In genomic region chr6:85392379-85392778, GRCh38 we compare ENCODE assay signal across 28 cellular contexts.
"Had no signal": no experiment of that assay in that cellular context is flagged by ENCODE, and none has a peak within 500 bp of the region (broad histone marks: within the 10 kb centered on the region; RNA-seq: fewer than 3 reads in every experiment).

No MANE protein-coding gene starts in this region.

- H3K4me1 Mint-ChIP-seq: nephron had no signal

- H3K4me3 Mint-ChIP-seq: naive thymus-derived CD8-positive, alpha-beta T cell; nephron; neural crest cell; stimulated activated effector memory CD8-positive, alpha-beta T cell treated with anti-CD3 and anti-CD28 coated beads, Interleukin-12 subunit alpha, Interleukin-12 subunit beta, amount 100 ng/mL, for 72 hours; stimulated activated naive CD8-positive, alpha-beta T cell treated with anti-CD3 and anti-CD28 coated beads, Interleukin-15, Interleukin-2, amounts not matched to agents 100 ng/mL and 50 ng/mL, for 24 hours had no signal

- H3K27me3 ChIP-seq: left lung, ovary, right atrium auricular region, suprapubic skin, tibial artery, upper lobe of right lung had no signal

- FAIRE-seq: islet of Langerhans, kidney, urothelium cell line had no signal

- H3K9me3 Mint-ChIP-seq: naive thymus-derived CD8-positive, alpha-beta T cell; stimulated activated effector memory CD8-positive, alpha-beta T cell treated with anti-CD3 and anti-CD28 coated beads, Interleukin-12 subunit alpha, Interleukin-12 subunit beta, amount 100 ng/mL, for 72 hours; stimulated activated naive CD8-positive, alpha-beta T cell treated with anti-CD3 and anti-CD28 coated beads, Interleukin-15, Interleukin-2, amounts not matched to agents 100 ng/mL and 50 ng/mL, for 24 hours had no signal

- H3K4me1 ChIP-seq: spleen, suprapubic skin, upper lobe of right lung had no signal

- H3K36me3 Mint-ChIP-seq: naive thymus-derived CD8-positive, alpha-beta T cell; stimulated activated effector memory CD8-positive, alpha-beta T cell treated with anti-CD3 and anti-CD28 coated beads, Interleukin-12 subunit alpha, Interleukin-12 subunit beta, amount 100 ng/mL, for 72 hours had no signal

- ATAC-seq: left colon; left lung; lower lobe of right lung; naive thymus-derived CD8-positive, alpha-beta T cell; sciatic nerve; stimulated activated effector memory CD8-positive, alpha-beta T cell treated with anti-CD3 and anti-CD28 coated beads, Interleukin-12 subunit alpha, Interleukin-12 subunit beta, amount 100 ng/mL, for 72 hours; upper lobe of right lung had no signal

- H3K27me3 Mint-ChIP-seq: naive thymus-derived CD8-positive, alpha-beta T cell; progenitor cell of endocrine pancreas; stimulated activated naive CD8-positive, alpha-beta T cell treated with anti-CD3 and anti-CD28 coated beads, Interleukin-15, Interleukin-2, amounts not matched to agents 100 ng/mL and 50 ng/mL, for 24 hours had no signal

- H3K9me3 ChIP-seq: left lung, lower lobe of right lung, ovary, suprapubic skin, thoracic aorta, tibial artery, upper lobe of right lung had no signal

- DNase-seq: hippocampal formation; kidney; left colon; left lung; lower lobe of right lung; mammary epithelial cell; mesenchymal stem cell; naive thymus-derived CD8-positive, alpha-beta T cell; nucleus accumbens; ovary; spleen; stimulated activated CD4-positive, alpha-beta T cell treated with anti-CD3 and anti-CD28 coated beads, Interleukin-4, amount 100 ng/mL, for 24 hours; stimulated activated naive CD4-positive, alpha-beta T cell; tibial artery; trophoblast cell; upper lobe of right lung had no signal

- H3K4me3 ChIP-seq: left lung, lower lobe of right lung, ovary, right atrium auricular region, skin epidermis, spleen, suprapubic skin, thoracic aorta, tibial artery, upper lobe of right lung had no signal

- H3K27ac Mint-ChIP-seq: naive thymus-derived CD8-positive, alpha-beta T cell; nephron; stimulated activated effector memory CD8-positive, alpha-beta T cell treated with anti-CD3 and anti-CD28 coated beads, Interleukin-12 subunit alpha, Interleukin-12 subunit beta, amount 100 ng/mL, for 72 hours; stimulated activated naive CD8-positive, alpha-beta T cell treated with anti-CD3 and anti-CD28 coated beads, Interleukin-15, Interleukin-2, amounts not matched to agents 100 ng/mL and 50 ng/mL, for 24 hours had no signal

- H3K27ac ChIP-seq: left lung, lower lobe of right lung, ovary, right atrium auricular region, skin epidermis, spleen, suprapubic skin, thoracic aorta, tibial artery, upper lobe of right lung had no signal

- H3K36me3 ChIP-seq: left lung, lower lobe of right lung, ovary, right atrium auricular region, spleen, suprapubic skin, thoracic aorta, tibial artery, upper lobe of right lung had no signal
